ENCODE assay signal across 33 cellular contexts in the genomic region with DNA sequence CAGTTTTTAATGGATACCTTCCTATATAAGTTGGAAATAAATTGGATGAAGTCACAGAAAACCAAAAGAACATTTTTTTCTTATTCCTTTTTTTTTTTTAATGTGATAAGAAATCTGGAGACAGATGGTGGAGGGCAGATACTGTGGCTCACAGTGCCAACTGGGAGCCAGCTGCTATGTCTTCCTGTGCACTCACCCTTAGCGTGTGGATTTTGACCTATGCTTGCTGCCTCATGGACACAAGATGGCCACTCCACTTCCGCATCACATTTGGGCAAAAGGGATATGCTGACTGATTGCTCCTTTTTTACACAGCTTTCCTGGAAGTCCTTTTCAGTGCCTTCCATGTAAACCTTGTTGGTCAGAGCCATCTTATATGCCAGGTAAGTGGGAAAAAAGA.
"Had no signal": no experiment of that assay in that cellular context is flagged by ENCODE, and none has a peak within 500 bp of the region (broad histone marks: within the 10 kb centered on the region; RNA-seq: fewer than 3 reads in every experiment).

No MANE protein-coding gene starts in this region.

- H3K27ac ChIP-seq: heart left ventricle, left lung, lower lobe of right lung, neutrophil, sigmoid colon, stomach, thyroid gland, upper lobe of left lung, vagina had no signal

- H3K27me3 ChIP-seq: left lung, neutrophil, sigmoid colon, stomach, thyroid gland, upper lobe of left lung, vagina had no signal

- H3K9me3 Mint-ChIP-seq: activated CD4-positive, alpha-beta memory T cell treated with anti-CD3 and anti-CD28 coated beads, Interleukin-2, amount 10 ng/mL, durations not matched to agents 7 days and 5 days; activated CD4-positive, alpha-beta T cell treated with anti-CD3 and anti-CD28 coated beads, Interleukin-2, amount 10 ng/mL, durations not matched to agents 7 days and 5 days; activated T-cell treated with anti-CD3 and anti-CD28 coated beads, Interleukin-2, amount 50 U/mL, for 24 hours; dendritic cell treated with granulocyte-macrophage colony-stimulating factor and Interleukin-4, amounts not matched to agents 40 ng/mL and 50 ng/mL, for 4 days; endodermal cell; natural killer cell; T-cell; T-helper 2 cell treated with Interferon-gamma antibody and Interleukin-4, amounts not matched to agents 5 μg/mL and 100 μg/mL, for 36 hours had no signal

- H3K4me1 Mint-ChIP-seq: endodermal cell; stimulated activated memory B cell treated with anti-CD40 and anti-IgM and Interleukin-4, amounts not matched to agents 10 μg/mL and 1 μg/mL and 100 μg/mL, for 72 hours had no signal

- H3K27ac Mint-ChIP-seq: activated CD4-positive, alpha-beta memory T cell treated with anti-CD3 and anti-CD28 coated beads, Interleukin-2, amount 10 ng/mL, durations not matched to agents 7 days and 5 days; activated CD4-positive, alpha-beta T cell treated with anti-CD3 and anti-CD28 coated beads, Interleukin-2, amount 10 ng/mL, durations not matched to agents 7 days and 5 days; activated T-cell treated with anti-CD3 and anti-CD28 coated beads, Interleukin-2, amount 50 U/mL, for 24 hours; dendritic cell treated with granulocyte-macrophage colony-stimulating factor and Interleukin-4, amounts not matched to agents 40 ng/mL and 50 ng/mL, for 4 days; endodermal cell; natural killer cell; progenitor cell of endocrine pancreas; stimulated activated memory B cell treated with anti-CD40 and anti-IgM and Interleukin-4, amounts not matched to agents 10 μg/mL and 1 μg/mL and 100 μg/mL, for 72 hours; T-helper 2 cell treated with Interferon-gamma antibody and Interleukin-4, amounts not matched to agents 5 μg/mL and 100 μg/mL, for 36 hours had no signal

- H3K4me1 ChIP-seq: heart left ventricle, left lung, lower lobe of right lung, stomach, thyroid gland, upper lobe of left lung, vagina had no signal

- H3K27me3 Mint-ChIP-seq: activated CD4-positive, alpha-beta memory T cell treated with anti-CD3 and anti-CD28 coated beads, Interleukin-2, amount 10 ng/mL, durations not matched to agents 7 days and 5 days; activated CD4-positive, alpha-beta T cell treated with anti-CD3 and anti-CD28 coated beads, Interleukin-2, amount 10 ng/mL, durations not matched to agents 7 days and 5 days; activated T-cell treated with anti-CD3 and anti-CD28 coated beads, Interleukin-2, amount 50 U/mL, for 24 hours; dendritic cell treated with granulocyte-macrophage colony-stimulating factor and Interleukin-4, amounts not matched to agents 40 ng/mL and 50 ng/mL, for 4 days; progenitor cell of endocrine pancreas; T-cell had no signal

- H3K36me3 ChIP-seq: heart left ventricle, left lung, lower lobe of right lung, neutrophil, sigmoid colon, stomach, thyroid gland, upper lobe of left lung, vagina had no signal

- ATAC-seq: activated CD4-positive, CD25-positive, alpha-beta regulatory T cell treated with anti-CD3 and anti-CD28 coated beads, Interleukin-2, amount 50 U/mL, for 24 hours; esophagus mucosa; heart left ventricle; left lung; lower lobe of right lung; natural killer cell; stimulated activated memory B cell treated with anti-CD40 and anti-IgM and Interleukin-4, amounts not matched to agents 10 μg/mL and 1 μg/mL and 100 μg/mL, for 72 hours had no signal

- H3K9me3 ChIP-seq: heart left ventricle, left lung, lower lobe of right lung, neutrophil, sigmoid colon, stomach, thyroid gland, upper lobe of left lung, vagina had no signal

- H3K4me3 Mint-ChIP-seq: activated CD4-positive, alpha-beta memory T cell treated with anti-CD3 and anti-CD28 coated beads, Interleukin-2, amount 10 ng/mL, durations not matched to agents 7 days and 5 days; activated CD4-positive, alpha-beta T cell treated with anti-CD3 and anti-CD28 coated beads, Interleukin-2, amount 10 ng/mL, durations not matched to agents 7 days and 5 days; activated T-cell treated with anti-CD3 and anti-CD28 coated beads, Interleukin-2, amount 50 U/mL, for 24 hours; dendritic cell treated with granulocyte-macrophage colony-stimulating factor and Interleukin-4, amounts not matched to agents 40 ng/mL and 50 ng/mL, for 4 days; endodermal cell; natural killer cell; stimulated activated memory B cell treated with anti-CD40 and anti-IgM and Interleukin-4, amounts not matched to agents 10 μg/mL and 1 μg/mL and 100 μg/mL, for 72 hours; T-cell; T-helper 2 cell treated with Interferon-gamma antibody and Interleukin-4, amounts not matched to agents 5 μg/mL and 100 μg/mL, for 36 hours had no signal

- H3K4me3 ChIP-seq: heart left ventricle, left lung, lower lobe of right lung, sigmoid colon, smooth muscle cell, stomach, thyroid gland, upper lobe of left lung, vagina had no signal

- DNase-seq: activated CD4-positive, alpha-beta memory T cell treated with anti-CD3 and anti-CD28 coated beads, Interleukin-2, amount 10 ng/mL, durations not matched to agents 7 days and 5 days; activated CD4-positive, alpha-beta T cell treated with anti-CD3 and anti-CD28 coated beads, Interleukin-2, amount 10 ng/mL, durations not matched to agents 7 days and 5 days; activated CD8-positive, alpha-beta memory T cell treated with anti-CD3 and anti-CD28 coated beads, Interleukin-2, amount 50 U/mL, for 48 hours; activated gamma-delta T cell treated with Interleukin-2 at 50 U/mL for 16 hours; activated naive CD4-positive, alpha-beta T cell treated with anti-CD3 and anti-CD28 coated beads, Interleukin-2, amount 50 U/mL, for 16 hours; activated T-cell treated with anti-CD3 and anti-CD28 coated beads, Interleukin-2, amount 50 U/mL, for 24 hours; amniotic stem cell; central memory CD4-positive, alpha-beta T cell; endodermal cell; foreskin fibroblast; heart left ventricle; left lung; lower lobe of right lung; mesenchymal stem cell; natural killer cell; retina; sigmoid colon; stimulated activated CD4-positive, alpha-beta T cell treated with anti-CD3 and anti-CD28 coated beads, Interleukin-1b, Interleukin-23, amount 100 ng/mL, for 48 hours; stimulated activated CD4-positive, alpha-beta T cell treated with anti-CD3 and anti-CD28 coated beads, Interleukin-4, amount 100 ng/mL, for 4 hours; stimulated activated CD8-positive, alpha-beta memory T cell treated with anti-CD3 and anti-CD28 coated beads, Interleukin-4, amount 100 ng/mL, for 48 hours; stomach; T-cell; thyroid gland; upper lobe of left lung had no signal

- H3K36me3 Mint-ChIP-seq: natural killer cell; stimulated activated memory B cell treated with anti-CD40 and anti-IgM and Interleukin-4, amounts not matched to agents 10 μg/mL and 1 μg/mL and 100 μg/mL, for 72 hours; T-cell had no signal

- H3K4me2 ChIP-seq: smooth muscle cell had no signal
